11 cellular contexts compared by ENCODE assay signal in genomic region chr13:46575843-46576242, GRCh38. TPM values are rescaled to one million over a fixed set of nuclear protein-coding genes. Genes with fewer than 3 reads are reported as not detected.
DNase-seq lines count a peak whose midpoint lies in the region; ATAC-seq, FAIRE-seq and TF ChIP-seq lines count a peak whose summit lies in the region.
"Had no signal": no experiment of that assay in that cellular context is flagged by ENCODE, and none has a peak within 500 bp of the region (broad histone marks: within the 10 kb centered on the region; RNA-seq: fewer than 3 reads in every experiment).

No MANE protein-coding gene starts in this region.

- H2AFZ ChIP-seq in GM12878 (ENCODE audit: control insufficient read depth, low read depth, low read length), result no peak overlapping the region

- H4K20me1 ChIP-seq in GM12878 (ENCODE audit: control insufficient read depth, insufficient read depth), result 0 out of 2 replicates have a peak, but pooled peaks cover 3% of the 10 kb centered on the region

- peak overlapping the region in 1 of 2 donors; percentile 32 for H3K27ac Mint-ChIP-seq in T-cell
- peak overlapping the region in 4 of 10 donors; percentile 16 to 53 (median 41) for H3K27ac Mint-ChIP-seq in naive thymus-derived CD8-positive, alpha-beta T cell

- RAD21 ChIA-PET in GM12878 (lab: Charles Lee; ENCODE audit: unreplicated experiment), result interaction anchor here (0.7 to 7.8 kb wide), 15 partner anchors 9 to 90 kb away, joined by 3 to 73 read pairs (median 6); partner anchors contain the start of gene LRCH1

- no peak for ATAC-seq in GM12878
- ATAC-seq in right cardiac atrium, result peak; percentile 72 to 79
- ATAC-seq in T-cell (replicated peaks in 1 of 4), result no peak
- ATAC-seq in naive thymus-derived CD8-positive, alpha-beta T cell, result no peak

- TF ChIP-seq CTCF in GM12878 (IDR thresholded peaks at IDR 0.05 in 2 of 3, conservative IDR thresholded peaks at IDR 0.05 in 1 of 3; ENCODE audit: control insufficient read depth in 2 of 3, extremely low read depth in 1 of 3, insufficient read depth in 1 of 3, low read depth in 3 of 3, low read length in 3 of 3), result no peak
- TF ChIP-seq CTCF in uterus (IDR thresholded peaks at IDR 0.05), result no peak

- no peak for TF ChIP-seq RAD21 in GM12878 (IDR thresholded peaks at IDR 0.05; ENCODE audit: insufficient read depth, low read depth, low read length)

- H3K4me1 ChIP-seq in GM12878 (ENCODE audit: control insufficient read depth, insufficient read depth, low read length) (peaks cover 85% of the 10 kb centered on the region), right cardiac atrium (ENCODE audit: control insufficient read depth, insufficient read depth, low read length) (peaks cover 27% of the 10 kb centered on the region), uterus (peaks cover 9 to 11% of the 10 kb centered on the region in 2 donors)

- H3K36me3 ChIP-seq in GM12878 (ENCODE audit: control insufficient read depth in 2 of 2, insufficient read depth in 2 of 2, low read length in 1 of 2), result peaks cover 0 to 5% of the 10 kb centered on the region in 2 experiments; a peak in 1 of 4 replicates
- no peaks in the 10 kb centered on the region for H3K36me3 ChIP-seq in uterus
- H3K36me3 ChIP-seq: neutrophil had no signal

- H3K79me2 ChIP-seq in GM12878 (ENCODE audit: control insufficient read depth, insufficient read depth, low read length), result peaks cover 97% of the 10 kb centered on the region

- 0 out of 2 replicates have a peak overlapping the region, but pooled peaks have one; percentile 3 for H3K9ac ChIP-seq in GM12878 (ENCODE audit: control insufficient read depth, insufficient read depth, low read length)

- peak overlapping the region; percentile 57 for H3K27ac ChIP-seq in GM12878 (ENCODE audit: control insufficient read depth, insufficient read depth)
- peak overlapping the region; percentile 79 for H3K27ac ChIP-seq in right cardiac atrium (ENCODE audit: low read length)
- H3K27ac ChIP-seq in uterus, result peak overlapping the region in 1 of 2 donors; percentile 46
- H3K27ac ChIP-seq: neutrophil had no signal

- no peaks in the 10 kb centered on the region for H3K27me3 ChIP-seq in GM12878 (replicated peaks in 1 of 2; ENCODE audit: control insufficient read depth in 2 of 2, insufficient read depth in 2 of 2, low read length in 1 of 2)
- no peaks in the 10 kb centered on the region for H3K27me3 ChIP-seq in right cardiac atrium (ENCODE audit: control insufficient read depth, insufficient read depth)
- no peaks in the 10 kb centered on the region for H3K27me3 ChIP-seq in uterus
- H3K27me3 ChIP-seq: neutrophil had no signal

- POLR2A ChIA-PET in GM12878 (lab: Charles Lee), result interaction anchor here (0.9 to 2.3 kb wide), 11 partner anchors 9 to 90 kb away, joined by 3 to 14 read pairs (median 6); partner anchors contain the start of gene LRCH1
- POLR2A ChIA-PET in T-cell (lab: Charles Lee), result no interaction called here
- POLR2A ChIA-PET in naive thymus-derived CD8-positive, alpha-beta T cell (lab: Charles Lee), result interaction anchor here (0.6 kb wide), 1 partner anchor 22 kb away, joined by 5 read pairs; no protein-coding TSS in a partner anchor

- in situ Hi-C loops in GM12878 (cut with MboI), result no loop called here

- WGBS in GM12878 (ENCODE audit: insufficient coverage, insufficient replicate concordance, low lambda C conversion rate, missing lambda C conversion rate), result 32% methylated on average over 5 of the region's 5 CpGs
- WGBS in right cardiac atrium, result 16% methylated on average over 5 of the region's 5 CpGs

- intact Hi-C loops in GM12878 (cut with micrococcal nuclease; ENCODE audit: unreplicated experiment), result loop anchor here (10.0 kb wide), 1 partner anchor 401 kb away; no protein-coding TSS in a partner anchor
- intact Hi-C loops in right cardiac atrium (cut with DNase I), result no loop called here
- intact Hi-C loops in uterus (cut with DNase I; ENCODE audit: low total_unique reads), result no loop called here

- no peak for FAIRE-seq in GM12878 (lab: Jason Lieb, UNC)

- no peak overlapping the region for H3K4me2 ChIP-seq in GM12878 (ENCODE audit: control insufficient read depth, insufficient read depth)

- CTCF ChIA-PET in GM12878 (lab: Yijun Ruan, JAX), result interaction anchor here (0.5 to 1.8 kb wide), 12 partner anchors 8 to 93 kb away, joined by 3 to 9 read pairs (median 3); no protein-coding TSS in a partner anchor
- CTCF ChIA-PET in T-cell (lab: Charles Lee), result no interaction called here

- peaks cover 76 to 83% (median 79%) of the 10 kb centered on the region in 3 donors for H3K4me1 Mint-ChIP-seq in T-cell
- H3K4me1 Mint-ChIP-seq in naive thymus-derived CD8-positive, alpha-beta T cell, result peaks cover 27 to 91% (median 65%) of the 10 kb centered on the region in 4 donors

- peaks cover 4% of the 10 kb centered on the region for H3K36me3 Mint-ChIP-seq in T-cell
- H3K36me3 Mint-ChIP-seq in naive thymus-derived CD8-positive, alpha-beta T cell, result peaks cover 0 to 3% (median 0%) of the 10 kb centered on the region in 3 donors

- H3K27me3 Mint-ChIP-seq in T-cell, result no peaks in the 10 kb centered on the region
- H3K27me3 Mint-ChIP-seq in naive thymus-derived CD8-positive, alpha-beta T cell, result no peaks in the 10 kb centered on the region

- DNase-seq in HCEC 1CT, result peak; percentile 87
- no peak for DNase-seq in GM12878 (ENCODE audit: low read depth, low spot score)
- DNase-seq in right cardiac atrium, result no peak
- peak; percentile 59 for DNase-seq in stromal cell of bone marrow (ENCODE audit: low read depth)
- DNase-seq in T-cell, result no peak
- DNase-seq in NCI-H2196 treated with DMSO at 0.1 percent for 48 hours (lab: John Stamatoyannopoulos, UW; ENCODE audit: unreplicated experiment), result no peak
- DNase-seq in naive thymus-derived CD8-positive, alpha-beta T cell, result no peak
- no peak for DNase-seq in uterus
- DNase-seq: NCI-H1417, SIG-M5 had no signal

- SMC1A ChIA-PET in GM12878 (lab: Charles Lee; ENCODE audit: uncharacterized antibody, unreplicated experiment), result interaction anchor here (0.7 to 30.5 kb wide), 19 partner anchors 8 to 113 kb away, joined by 3 to 367 read pairs (median 4); no protein-coding TSS in a partner anchor

- H3K9me3 Mint-ChIP-seq in T-cell, result no peaks in the 10 kb centered on the region
- H3K9me3 Mint-ChIP-seq in naive thymus-derived CD8-positive, alpha-beta T cell, result no peaks in the 10 kb centered on the region

- H3K9me3 ChIP-seq in GM12878 (replicated peaks; ENCODE audit: control insufficient read depth, insufficient read depth, low read length), result no peaks in the 10 kb centered on the region
- H3K9me3 ChIP-seq in right cardiac atrium (ENCODE audit: control insufficient read depth, low read length), result no peaks in the 10 kb centered on the region
- no peaks in the 10 kb centered on the region for H3K9me3 ChIP-seq in uterus
- H3K9me3 ChIP-seq: neutrophil had no signal

- H3K4me3 Mint-ChIP-seq in T-cell, result peak overlapping the region in 1 of 3 donors; percentile 12
- no peak overlapping the region for H3K4me3 Mint-ChIP-seq in naive thymus-derived CD8-positive, alpha-beta T cell

- TF ChIP-seq EP300 in GM12878 (IDR thresholded peaks at IDR 0.05; ENCODE audit: borderline replicate concordance in 1 of 2, control insufficient read depth in 1 of 2, low read depth in 2 of 2, low read length in 2 of 2), result no peak

- peak overlapping the region; percentile 11; the same call in 1 of the 2 replicates for H3K4me3 ChIP-seq in GM12878
- H3K4me3 ChIP-seq in right cardiac atrium (ENCODE audit: low read length), result no peak overlapping the region
- no peak overlapping the region for H3K4me3 ChIP-seq in uterus

- TF ChIP-seq POLR2A in GM12878 (IDR thresholded peaks at IDR 0.05; ENCODE audit: low read depth, low read length) (no peak), uterus (IDR thresholded peaks at IDR 0.05) (no peak)

- TSS peak; percentile 29 for BruUV-seq in GM12878 (replicated peaks; lab: Mats Ljungman, UMichigan)

TF ChIP-seq in GM12878, 131 proteins besides CTCF, POLR2A, EP300 and RAD21 (continues in another document):
- TF ChIP-seq BCL3 (IDR thresholded peaks at IDR 0.05; ENCODE audit: borderline replicate concordance, insufficient read depth, low read depth, low read length, poor library complexity, severe bottlenecking) (no peak), SUPT20H (IDR thresholded peaks at IDR 0.05; ENCODE audit: borderline replicate concordance, control insufficient read depth, low read depth, low read length) (no peak), ZNF274 (IDR thresholded peaks at IDR 0.05; ENCODE audit: insufficient read depth, insufficient read length) (no peak), RCOR1 (conservative IDR thresholded peaks at IDR 0.05; ENCODE audit: low read depth, low read length) (no peak)

RNA-seq across cellular contexts. Expression of gene LRCH1, which starts 22.9 kb away (rescaled TPM):
- 234 and 245 TPM in 2 replicates for total RNA-seq in GM12878 (2013; cell fraction: nucleolus; rRNA removed)
- 13.2 and 13.8 TPM in 2 replicates for total RNA-seq in GM12878 (2014; rRNA removed)
- 16.8 and 17.5 TPM in 2 replicates for total RNA-seq in GM12878 (2014; rRNA removed; fragmentation: Illumina TruSeq; extraction: Trizol)
- 23.3 and 24.0 TPM in 2 replicates for total RNA-seq in GM12878 (2021)
- polyA plus RNA-seq in GM12878 (2011; ENCODE audit: low read depth), result 11.3 TPM
- polyA plus RNA-seq in GM12878 (2011; rRNA removed), result 48.9 and 51.6 TPM in 2 replicates
- 21.1 and 23.9 TPM in 2 replicates for polyA plus RNA-seq in GM12878 (2011; cell fraction: cytosol; rRNA removed)
- 43.0 and 54.0 TPM in 2 replicates for polyA plus RNA-seq in GM12878 (2011; cell fraction: nucleus; rRNA removed)
- polyA plus RNA-seq in GM12878 (2012), result 16.7 and 24.5 TPM in 2 replicates
- polyA plus RNA-seq in GM12878 (2014; fragmentation: Illumina TruSeq; extraction: Trizol), result 20.0 and 23.4 TPM in 2 replicates
- polyA plus RNA-seq in GM12878 (2014; fragmentation: Nextera tagmentation; extraction: Ambion mirVana), result 1 to 10 TPM; 5.3 to 5.4 TPM
- 13.8 and 15.6 TPM in 2 replicates for polyA plus RNA-seq in GM12878 (2014; rRNA removed)
- 1 to 10 TPM; 7.9 to 9.2 TPM for polyA plus RNA-seq in GM12878 (2016; fragmentation: Nextera tagmentation; extraction: Ambion mirVana)
- 76.0 and 94.2 TPM in 2 replicates for polyA minus RNA-seq in GM12878 (2011; rRNA and poly(A)+ RNA removed)
- polyA minus RNA-seq in GM12878 (2011; cell fraction: cytosol; rRNA and poly(A)+ RNA removed), result 19.8 and 21.5 TPM in 2 replicates
- polyA minus RNA-seq in GM12878 (2011; cell fraction: nucleus; rRNA and poly(A)+ RNA removed), result 103 and 119 TPM in 2 replicates
- 10 to 100 TPM; 10.1 to 11.4 (median 10.7) TPM for total RNA-seq in right cardiac atrium
- 4.8 TPM for polyA plus RNA-seq in right cardiac atrium
- total RNA-seq in T-cell, result 10 to 100 TPM; 16.0 to 21.8 (median 17.9) TPM
- total RNA-seq in naive thymus-derived CD8-positive, alpha-beta T cell, result 10 to 100 TPM; 15.8 to 17.1 TPM
- polyA plus RNA-seq in naive thymus-derived CD8-positive, alpha-beta T cell, result 1 to 10 TPM; 1.3 to 3.8 (median 1.4) TPM
- 10 to 100 TPM; 29.1 to 55.6 (median 36.2) TPM for total RNA-seq in uterus

Comparison
In these comparisons a context has a peak if more than half of its experiments do, and no peak if none do; other contexts are left out.
1. DNase-seq: peak in HCEC 1CT (single experiment) and stromal cell of bone marrow (single experiment); none in GM12878 (single experiment), right cardiac atrium (0 of 3), T-cell (0 of 34), NCI-H2196 treated with DMSO at 0.1 percent for 48 hours (single experiment), naive thymus-derived CD8-positive, alpha-beta T cell (0 of 10) and uterus (0 of 2).
2. ATAC-seq: peak in right cardiac atrium (2 of 2); none in GM12878 (single experiment), T-cell (0 of 4) and naive thymus-derived CD8-positive, alpha-beta T cell (0 of 2).
3. POLR2A ChIA-PET loops: an anchor here in GM12878 (0.9 to 2.3 kb wide) and naive thymus-derived CD8-positive, alpha-beta T cell (0.6 kb wide); none called in T-cell.